ENCODE assay signal across 1 cellular context in the genomic region with DNA sequence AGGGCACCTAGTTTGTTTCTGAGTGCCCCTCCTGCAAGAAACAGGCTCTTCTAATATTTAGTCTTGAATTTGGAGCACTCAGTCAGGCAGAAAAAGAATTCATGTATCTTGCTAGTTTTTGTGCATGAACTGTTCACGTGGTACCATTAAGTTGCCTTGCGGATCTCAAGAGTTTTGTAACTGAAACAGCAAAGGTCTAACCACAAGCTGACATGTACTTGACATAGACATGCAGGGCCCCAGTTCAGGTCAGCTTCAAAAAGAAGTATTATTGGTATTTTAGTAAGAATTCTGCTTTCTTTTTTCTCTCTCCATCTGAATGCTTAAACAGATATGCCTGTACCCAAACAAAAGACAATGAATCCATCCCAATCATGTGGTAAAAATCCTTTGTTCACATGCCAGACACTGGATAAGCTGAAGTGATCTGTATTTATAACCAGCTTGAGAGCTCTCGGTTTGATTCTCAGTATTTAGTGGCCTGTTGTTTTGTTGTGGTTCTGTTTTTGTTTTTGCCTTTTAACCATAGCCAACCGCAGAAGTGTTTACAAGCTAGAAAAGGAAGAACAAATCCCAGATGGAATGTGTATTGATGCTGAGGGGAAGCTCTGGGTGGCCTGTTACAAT.
TF ChIP-seq lines count a peak whose summit lies in the region.

No MANE protein-coding gene starts in this region.

TF ChIP-seq in GM23338, 12 proteins besides CTCF, POLR2A, EP300 and RAD21 (continued from another document):
- TF ChIP-seq, protein P1, sequence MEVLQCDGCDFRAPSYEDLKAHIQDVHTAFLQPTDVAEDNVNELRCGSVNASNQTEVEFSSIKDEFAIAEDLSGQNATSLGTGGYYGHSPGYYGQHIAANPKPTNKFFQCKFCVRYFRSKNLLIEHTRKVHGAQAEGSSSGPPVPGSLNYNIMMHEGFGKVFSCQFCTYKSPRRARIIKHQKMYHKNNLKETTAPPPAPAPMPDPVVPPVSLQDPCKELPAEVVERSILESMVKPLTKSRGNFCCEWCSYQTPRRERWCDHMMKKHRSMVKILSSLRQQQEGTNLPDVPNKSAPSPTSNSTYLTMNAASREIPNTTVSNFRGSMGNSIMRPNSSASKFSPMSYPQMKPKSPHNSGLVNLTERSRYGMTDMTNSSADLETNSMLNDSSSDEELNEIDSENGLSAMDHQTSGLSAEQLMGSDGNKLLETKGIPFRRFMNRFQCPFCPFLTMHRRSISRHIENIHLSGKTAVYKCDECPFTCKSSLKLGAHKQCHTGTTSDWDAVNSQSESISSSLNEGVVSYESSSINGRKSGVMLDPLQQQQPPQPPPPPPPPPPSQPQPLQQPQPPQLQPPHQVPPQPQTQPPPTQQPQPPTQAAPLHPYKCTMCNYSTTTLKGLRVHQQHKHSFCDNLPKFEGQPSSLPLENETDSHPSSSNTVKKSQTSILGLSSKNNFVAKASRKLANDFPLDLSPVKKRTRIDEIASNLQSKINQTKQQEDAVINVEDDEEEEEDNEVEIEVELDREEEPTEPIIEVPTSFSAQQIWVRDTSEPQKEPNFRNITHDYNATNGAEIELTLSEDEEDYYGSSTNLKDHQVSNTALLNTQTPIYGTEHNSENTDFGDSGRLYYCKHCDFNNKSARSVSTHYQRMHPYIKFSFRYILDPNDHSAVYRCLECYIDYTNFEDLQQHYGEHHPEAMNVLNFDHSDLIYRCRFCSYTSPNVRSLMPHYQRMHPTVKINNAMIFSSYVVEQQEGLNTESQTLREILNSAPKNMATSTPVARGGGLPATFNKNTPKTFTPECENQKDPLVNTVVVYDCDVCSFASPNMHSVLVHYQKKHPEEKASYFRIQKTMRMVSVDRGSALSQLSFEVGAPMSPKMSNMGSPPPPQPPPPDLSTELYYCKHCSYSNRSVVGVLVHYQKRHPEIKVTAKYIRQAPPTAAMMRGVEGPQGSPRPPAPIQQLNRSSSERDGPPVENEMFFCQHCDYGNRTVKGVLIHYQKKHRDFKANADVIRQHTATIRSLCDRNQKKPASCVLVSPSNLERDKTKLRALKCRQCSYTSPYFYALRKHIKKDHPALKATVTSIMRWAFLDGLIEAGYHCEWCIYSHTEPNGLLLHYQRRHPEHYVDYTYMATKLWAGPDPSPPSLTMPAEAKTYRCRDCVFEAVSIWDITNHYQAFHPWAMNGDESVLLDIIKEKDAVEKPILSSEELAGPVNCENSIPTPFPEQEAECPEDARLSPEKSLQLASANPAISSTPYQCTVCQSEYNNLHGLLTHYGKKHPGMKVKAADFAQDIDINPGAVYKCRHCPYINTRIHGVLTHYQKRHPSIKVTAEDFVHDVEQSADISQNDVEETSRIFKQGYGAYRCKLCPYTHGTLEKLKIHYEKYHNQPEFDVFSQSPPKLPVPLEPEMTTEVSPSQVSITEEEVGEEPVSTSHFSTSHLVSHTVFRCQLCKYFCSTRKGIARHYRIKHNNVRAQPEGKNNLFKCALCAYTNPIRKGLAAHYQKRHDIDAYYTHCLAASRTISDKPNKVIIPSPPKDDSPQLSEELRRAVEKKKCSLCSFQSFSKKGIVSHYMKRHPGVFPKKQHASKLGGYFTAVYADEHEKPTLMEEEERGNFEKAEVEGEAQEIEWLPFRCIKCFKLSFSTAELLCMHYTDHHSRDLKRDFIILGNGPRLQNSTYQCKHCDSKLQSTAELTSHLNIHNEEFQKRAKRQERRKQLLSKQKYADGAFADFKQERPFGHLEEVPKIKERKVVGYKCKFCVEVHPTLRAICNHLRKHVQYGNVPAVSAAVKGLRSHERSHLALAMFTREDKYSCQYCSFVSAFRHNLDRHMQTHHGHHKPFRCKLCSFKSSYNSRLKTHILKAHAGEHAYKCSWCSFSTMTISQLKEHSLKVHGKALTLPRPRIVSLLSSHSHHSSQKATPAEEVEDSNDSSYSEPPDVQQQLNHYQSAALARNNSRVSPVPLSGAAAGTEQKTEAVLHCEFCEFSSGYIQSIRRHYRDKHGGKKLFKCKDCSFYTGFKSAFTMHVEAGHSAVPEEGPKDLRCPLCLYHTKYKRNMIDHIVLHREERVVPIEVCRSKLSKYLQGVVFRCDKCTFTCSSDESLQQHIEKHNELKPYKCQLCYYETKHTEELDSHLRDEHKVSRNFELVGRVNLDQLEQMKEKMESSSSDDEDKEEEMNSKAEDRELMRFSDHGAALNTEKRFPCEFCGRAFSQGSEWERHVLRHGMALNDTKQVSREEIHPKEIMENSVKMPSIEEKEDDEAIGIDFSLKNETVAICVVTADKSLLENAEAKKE (CRISPR knock-in tag; IDR thresholded peaks at IDR 0.05): no peak
- TF ChIP-seq ZNF114 (CRISPR knock-in tag; IDR thresholded peaks at IDR 0.05) (no peak), NANOG (IDR thresholded peaks at IDR 0.05; ENCODE audit: borderline replicate concordance) (no peak), EZH2phosphoT487 (IDR thresholded peaks at IDR 0.05; ENCODE audit: unreplicated experiment) (no peak)
- TF ChIP-seq, protein P2, sequence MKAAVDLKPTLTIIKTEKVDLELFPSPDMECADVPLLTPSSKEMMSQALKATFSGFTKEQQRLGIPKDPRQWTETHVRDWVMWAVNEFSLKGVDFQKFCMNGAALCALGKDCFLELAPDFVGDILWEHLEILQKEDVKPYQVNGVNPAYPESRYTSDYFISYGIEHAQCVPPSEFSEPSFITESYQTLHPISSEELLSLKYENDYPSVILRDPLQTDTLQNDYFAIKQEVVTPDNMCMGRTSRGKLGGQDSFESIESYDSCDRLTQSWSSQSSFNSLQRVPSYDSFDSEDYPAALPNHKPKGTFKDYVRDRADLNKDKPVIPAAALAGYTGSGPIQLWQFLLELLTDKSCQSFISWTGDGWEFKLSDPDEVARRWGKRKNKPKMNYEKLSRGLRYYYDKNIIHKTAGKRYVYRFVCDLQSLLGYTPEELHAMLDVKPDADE (IDR thresholded peaks at IDR 0.05): no peak
